In genomic region chr10:100968037-100968736, GRCh38 we compare ENCODE assay signal across 1 cellular context.
TF ChIP-seq lines count a peak whose summit lies in the region.

No MANE protein-coding gene starts in this region.

TF ChIP-seq in K562, 482 proteins besides CTCF, POLR2A, EP300 and RAD21:
- TF ChIP-seq POLR2G (IDR thresholded peaks at IDR 0.05; ENCODE audit: low read depth, low read length) (no peak), CHD4 (IDR thresholded peaks at IDR 0.05; ENCODE audit: insufficient read depth, insufficient replicate concordance, low read depth, low read length, poor library complexity, severe bottlenecking) (no peak), HDAC6 (IDR thresholded peaks at IDR 0.05; ENCODE audit: low read depth, low read length) (no peak), CBX2 (IDR thresholded peaks at IDR 0.05; ENCODE audit: insufficient read depth, low read length, poor library complexity, severe bottlenecking) (no peak), FOXJ2 (tag; IDR thresholded peaks at IDR 0.05) (no peak), DACH1 (IDR thresholded peaks at IDR 0.05; ENCODE audit: partially characterized antibody) (no peak), CCAR2 (IDR thresholded peaks at IDR 0.05; ENCODE audit: low read depth, low read length) (no peak), ZNF780A (CRISPR knock-in tag; IDR thresholded peaks at IDR 0.05) (no peak), SMC3 (conservative IDR thresholded peaks at IDR 0.05; ENCODE audit: insufficient read depth, low read depth, low read length) (no peak), GABPA (tag; conservative IDR thresholded peaks at IDR 0.05; ENCODE audit: low read depth) (no peak), SMARCA5 (IDR thresholded peaks at IDR 0.05) (no peak), FOXK2 (conservative IDR thresholded peaks at IDR 0.05 in 1 of 2, IDR thresholded peaks at IDR 0.05 in 1 of 2; ENCODE audit: low read depth in 2 of 2) (no peak), MCM5 (IDR thresholded peaks at IDR 0.05; ENCODE audit: low read depth) (no peak), ZNF140 (CRISPR knock-in tag; IDR thresholded peaks at IDR 0.05) (no peak)
- TF ChIP-seq, protein P1, sequence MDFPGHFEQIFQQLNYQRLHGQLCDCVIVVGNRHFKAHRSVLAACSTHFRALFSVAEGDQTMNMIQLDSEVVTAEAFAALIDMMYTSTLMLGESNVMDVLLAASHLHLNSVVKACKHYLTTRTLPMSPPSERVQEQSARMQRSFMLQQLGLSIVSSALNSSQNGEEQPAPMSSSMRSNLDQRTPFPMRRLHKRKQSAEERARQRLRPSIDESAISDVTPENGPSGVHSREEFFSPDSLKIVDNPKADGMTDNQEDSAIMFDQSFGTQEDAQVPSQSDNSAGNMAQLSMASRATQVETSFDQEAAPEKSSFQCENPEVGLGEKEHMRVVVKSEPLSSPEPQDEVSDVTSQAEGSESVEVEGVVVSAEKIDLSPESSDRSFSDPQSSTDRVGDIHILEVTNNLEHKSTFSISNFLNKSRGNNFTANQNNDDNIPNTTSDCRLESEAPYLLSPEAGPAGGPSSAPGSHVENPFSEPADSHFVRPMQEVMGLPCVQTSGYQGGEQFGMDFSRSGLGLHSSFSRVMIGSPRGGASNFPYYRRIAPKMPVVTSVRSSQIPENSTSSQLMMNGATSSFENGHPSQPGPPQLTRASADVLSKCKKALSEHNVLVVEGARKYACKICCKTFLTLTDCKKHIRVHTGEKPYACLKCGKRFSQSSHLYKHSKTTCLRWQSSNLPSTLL (IDR thresholded peaks at IDR 0.05): no peak
- TF ChIP-seq, protein P2, sequence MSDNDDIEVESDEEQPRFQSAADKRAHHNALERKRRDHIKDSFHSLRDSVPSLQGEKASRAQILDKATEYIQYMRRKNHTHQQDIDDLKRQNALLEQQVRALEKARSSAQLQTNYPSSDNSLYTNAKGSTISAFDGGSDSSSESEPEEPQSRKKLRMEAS (CRISPR knock-in tag; IDR thresholded peaks at IDR 0.05): no peak
